ENCODE assay signal across 8 cellular contexts in the genomic region with DNA sequence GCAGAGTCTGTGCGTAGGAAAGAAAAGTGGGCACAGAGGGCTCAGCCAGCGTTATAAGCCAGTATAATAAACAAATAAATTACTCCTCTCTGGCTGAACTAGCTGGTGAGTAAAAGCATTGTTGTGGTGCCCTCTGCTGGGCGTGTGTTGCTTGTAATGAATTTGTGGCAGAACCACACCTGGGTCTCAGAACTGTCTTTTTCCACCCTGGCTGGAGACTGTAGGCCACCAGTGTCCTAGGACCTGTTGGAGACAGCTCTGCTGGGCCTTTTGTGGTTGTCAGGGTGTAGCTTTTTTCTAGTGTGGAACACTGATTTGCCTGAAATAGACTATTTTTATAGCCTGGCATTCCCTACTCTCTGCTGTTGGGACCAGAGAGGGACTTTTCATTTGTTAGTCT.
A peak's percentile ranks its signal among the peaks of the same experiment; 100 is the strongest.
DNase-seq lines count a peak whose midpoint lies in the region; ATAC-seq and TF ChIP-seq lines count a peak whose summit lies in the region.

No MANE protein-coding gene starts in this region.

- no peaks in the 10 kb centered on the region for H3K9me3 ChIP-seq in liver (ENCODE audit: control insufficient read depth in 4 of 4, low read length in 3 of 4)

- H3K27ac ChIP-seq in coronary artery = no peak overlapping the region
- no peak overlapping the region for H3K27ac ChIP-seq in liver (ENCODE audit: low read depth in 1 of 2, low read length in 2 of 2)

- DNase-seq in DMS114 treated with DMSO at 0.1 percent for 48 hours (lab: John Stamatoyannopoulos, UW; ENCODE audit: unreplicated experiment) (peak; percentile 19), HCEC 1CT (peak; percentile 40), NCI-H2171 treated with DMSO at 0.1 percent for 48 hours (lab: John Stamatoyannopoulos, UW) (peak; percentile 37), coronary artery (ENCODE audit: low spot score) (no peak)
- peak; percentile 39 to 54 for DNase-seq in activated CD4-positive, alpha-beta T cell treated with anti-CD3 and anti-CD28 coated beads for 24 hours (ENCODE audit: low read depth in 2 of 2)
- peak; percentile 32 to 47 (median 34) for DNase-seq in stimulated activated CD4-positive, alpha-beta T cell treated with anti-CD3 and anti-CD28 coated beads, TNF-alpha, amount 100 ng/mL, for 48 hours (ENCODE audit: low read depth in 3 of 3)

- H3K4me1 ChIP-seq in liver (ENCODE audit: control insufficient read depth in 4 of 4, insufficient read depth in 4 of 4, low read length in 3 of 4) = peaks cover 0 to 3% (median 0%) of the 10 kb centered on the region in 4 donors

- no peaks in the 10 kb centered on the region for H3K27me3 ChIP-seq in liver (ENCODE audit: control insufficient read depth in 4 of 4, insufficient read depth in 4 of 4, low read length in 3 of 4)

- 18% methylated on average over 3 of the region's 3 CpGs for WGBS in liver

- H3K9ac ChIP-seq in liver (ENCODE audit: low read depth in 1 of 2, low read length in 2 of 2) = no peak overlapping the region

- H3K36me3 ChIP-seq in liver (ENCODE audit: control insufficient read depth in 4 of 4, insufficient read depth in 3 of 4, low read depth in 1 of 4, low read length in 3 of 4) = peaks cover 0 to 11% (median 8%) of the 10 kb centered on the region in 4 donors

- ATAC-seq in HG03039 (IDR thresholded peaks at IDR 0.05; ENCODE audit: unreplicated experiment) = no peak

- no peak overlapping the region for H3K4me3 ChIP-seq in coronary artery
- no peak overlapping the region for H3K4me3 ChIP-seq in liver (ENCODE audit: low read depth in 1 of 3, low read length in 3 of 3)

- TF ChIP-seq RAD21 in liver (IDR thresholded peaks at IDR 0.05) = peak; percentile 90 to 93

- TF ChIP-seq CTCF in coronary artery (IDR thresholded peaks at IDR 0.05) (peak; percentile 65), liver (IDR thresholded peaks at IDR 0.05; ENCODE audit: low read depth, low read length, missing input control) (peak; percentile 74)

TF ChIP-seq in liver, 16 proteins besides CTCF, POLR2A, EP300 and RAD21:
- TF ChIP-seq SP1 (IDR thresholded peaks at IDR 0.05) (no peak), FOXA2 (IDR thresholded peaks at IDR 0.05) (no peak), HNF4A (conservative IDR thresholded peaks at IDR 0.05) (no peak), TAF1 (conservative IDR thresholded peaks at IDR 0.05) (no peak), GABPA (IDR thresholded peaks at IDR 0.05 in 1 of 2, conservative IDR thresholded peaks at IDR 0.05 in 1 of 2) (no peak), NR2F2 (IDR thresholded peaks at IDR 0.05) (no peak), RXRA (IDR thresholded peaks at IDR 0.05) (no peak), EGR1 (IDR thresholded peaks at IDR 0.05; ENCODE audit: low read depth in 2 of 2) (no peak), HNF4G (IDR thresholded peaks at IDR 0.05) (no peak), YY1 (IDR thresholded peaks at IDR 0.05) (no peak), FOXA1 (IDR thresholded peaks at IDR 0.05) (no peak)
- TF ChIP-seq, protein P1, sequence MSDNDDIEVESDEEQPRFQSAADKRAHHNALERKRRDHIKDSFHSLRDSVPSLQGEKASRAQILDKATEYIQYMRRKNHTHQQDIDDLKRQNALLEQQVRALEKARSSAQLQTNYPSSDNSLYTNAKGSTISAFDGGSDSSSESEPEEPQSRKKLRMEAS (IDR thresholded peaks at IDR 0.05) = no peak
- TF ChIP-seq, protein P2, sequence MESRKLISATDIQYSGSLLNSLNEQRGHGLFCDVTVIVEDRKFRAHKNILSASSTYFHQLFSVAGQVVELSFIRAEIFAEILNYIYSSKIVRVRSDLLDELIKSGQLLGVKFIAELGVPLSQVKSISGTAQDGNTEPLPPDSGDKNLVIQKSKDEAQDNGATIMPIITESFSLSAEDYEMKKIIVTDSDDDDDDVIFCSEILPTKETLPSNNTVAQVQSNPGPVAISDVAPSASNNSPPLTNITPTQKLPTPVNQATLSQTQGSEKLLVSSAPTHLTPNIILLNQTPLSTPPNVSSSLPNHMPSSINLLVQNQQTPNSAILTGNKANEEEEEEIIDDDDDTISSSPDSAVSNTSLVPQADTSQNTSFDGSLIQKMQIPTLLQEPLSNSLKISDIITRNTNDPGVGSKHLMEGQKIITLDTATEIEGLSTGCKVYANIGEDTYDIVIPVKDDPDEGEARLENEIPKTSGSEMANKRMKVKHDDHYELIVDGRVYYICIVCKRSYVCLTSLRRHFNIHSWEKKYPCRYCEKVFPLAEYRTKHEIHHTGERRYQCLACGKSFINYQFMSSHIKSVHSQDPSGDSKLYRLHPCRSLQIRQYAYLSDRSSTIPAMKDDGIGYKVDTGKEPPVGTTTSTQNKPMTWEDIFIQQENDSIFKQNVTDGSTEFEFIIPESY (IDR thresholded peaks at IDR 0.05) = no peak
- TF ChIP-seq, protein P3, sequence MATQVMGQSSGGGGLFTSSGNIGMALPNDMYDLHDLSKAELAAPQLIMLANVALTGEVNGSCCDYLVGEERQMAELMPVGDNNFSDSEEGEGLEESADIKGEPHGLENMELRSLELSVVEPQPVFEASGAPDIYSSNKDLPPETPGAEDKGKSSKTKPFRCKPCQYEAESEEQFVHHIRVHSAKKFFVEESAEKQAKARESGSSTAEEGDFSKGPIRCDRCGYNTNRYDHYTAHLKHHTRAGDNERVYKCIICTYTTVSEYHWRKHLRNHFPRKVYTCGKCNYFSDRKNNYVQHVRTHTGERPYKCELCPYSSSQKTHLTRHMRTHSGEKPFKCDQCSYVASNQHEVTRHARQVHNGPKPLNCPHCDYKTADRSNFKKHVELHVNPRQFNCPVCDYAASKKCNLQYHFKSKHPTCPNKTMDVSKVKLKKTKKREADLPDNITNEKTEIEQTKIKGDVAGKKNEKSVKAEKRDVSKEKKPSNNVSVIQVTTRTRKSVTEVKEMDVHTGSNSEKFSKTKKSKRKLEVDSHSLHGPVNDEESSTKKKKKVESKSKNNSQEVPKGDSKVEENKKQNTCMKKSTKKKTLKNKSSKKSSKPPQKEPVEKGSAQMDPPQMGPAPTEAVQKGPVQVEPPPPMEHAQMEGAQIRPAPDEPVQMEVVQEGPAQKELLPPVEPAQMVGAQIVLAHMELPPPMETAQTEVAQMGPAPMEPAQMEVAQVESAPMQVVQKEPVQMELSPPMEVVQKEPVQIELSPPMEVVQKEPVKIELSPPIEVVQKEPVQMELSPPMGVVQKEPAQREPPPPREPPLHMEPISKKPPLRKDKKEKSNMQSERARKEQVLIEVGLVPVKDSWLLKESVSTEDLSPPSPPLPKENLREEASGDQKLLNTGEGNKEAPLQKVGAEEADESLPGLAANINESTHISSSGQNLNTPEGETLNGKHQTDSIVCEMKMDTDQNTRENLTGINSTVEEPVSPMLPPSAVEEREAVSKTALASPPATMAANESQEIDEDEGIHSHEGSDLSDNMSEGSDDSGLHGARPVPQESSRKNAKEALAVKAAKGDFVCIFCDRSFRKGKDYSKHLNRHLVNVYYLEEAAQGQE (IDR thresholded peaks at IDR 0.05) = no peak
- TF ChIP-seq, protein P4, sequence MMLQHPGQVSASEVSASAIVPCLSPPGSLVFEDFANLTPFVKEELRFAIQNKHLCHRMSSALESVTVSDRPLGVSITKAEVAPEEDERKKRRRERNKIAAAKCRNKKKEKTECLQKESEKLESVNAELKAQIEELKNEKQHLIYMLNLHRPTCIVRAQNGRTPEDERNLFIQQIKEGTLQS (IDR thresholded peaks at IDR 0.05) = no peak
TF ChIP-seq in liver: peak in this region for 0.
